ENCODE assay signal across 21 cellular contexts in genomic region chr3:29181872-29182271, GRCh38.
"Had no signal": no experiment of that assay in that cellular context is flagged by ENCODE, and none has a peak within 500 bp of the region (broad histone marks: within the 10 kb centered on the region; RNA-seq: fewer than 3 reads in every experiment).

No MANE protein-coding gene starts in this region.

- H3K4me1 ChIP-seq: left lung, parathyroid adenoma had no signal

- ATAC-seq: left lung; psoas muscle; stimulated activated naive B cell treated with anti-CD40 and anti-IgM and Interleukin-4, amounts not matched to agents 10 μg/mL and 1 μg/mL and 100 μg/mL, for 72 hours; stimulated activated naive CD8-positive, alpha-beta T cell treated with anti-CD3 and anti-CD28 coated beads, Interleukin-15, amount 100 ng/mL, for 72 hours had no signal

- H3K27ac ChIP-seq: coronary artery, left lung, parathyroid adenoma, psoas muscle, sigmoid colon, skin epidermis, thoracic aorta, transverse colon had no signal

- H3K27me3 ChIP-seq: left lung, sigmoid colon, transverse colon had no signal

- DNase-seq: effector CD4-positive, alpha-beta T cell; endodermal cell; islet precursor cell; left lung; mesenchymal stem cell; naive B cell; occipital lobe; psoas muscle; retina; sigmoid colon; stimulated activated CD4-positive, alpha-beta T cell treated with anti-CD3 and anti-CD28 coated beads, Interleukin-2, amount 100 ng/mL, for 24 hours; stimulated activated CD4-positive, alpha-beta T cell treated with anti-CD3 and anti-CD28 coated beads, Interleukin-4, amount 100 ng/mL, for 4 hours; stimulated activated naive B cell treated with anti-CD40 and anti-IgM and Interleukin-4, amounts not matched to agents 10 μg/mL and 1 μg/mL and 100 μg/mL, for 72 hours; stimulated activated naive CD8-positive, alpha-beta T cell treated with anti-CD3 and anti-CD28 coated beads, Interleukin-15, amount 100 ng/mL, for 72 hours; substantia nigra; transverse colon had no signal

- H3K9me3 ChIP-seq: left lung, psoas muscle, sigmoid colon, thoracic aorta, transverse colon had no signal

- H3K36me3 ChIP-seq: left lung, sigmoid colon, thoracic aorta, transverse colon had no signal

- H3K4me3 ChIP-seq: coronary artery, left lung, lung, psoas muscle, sigmoid colon, skin epidermis, thoracic aorta, transverse colon had no signal
